33 cellular contexts compared by ENCODE assay signal in the genomic region with DNA sequence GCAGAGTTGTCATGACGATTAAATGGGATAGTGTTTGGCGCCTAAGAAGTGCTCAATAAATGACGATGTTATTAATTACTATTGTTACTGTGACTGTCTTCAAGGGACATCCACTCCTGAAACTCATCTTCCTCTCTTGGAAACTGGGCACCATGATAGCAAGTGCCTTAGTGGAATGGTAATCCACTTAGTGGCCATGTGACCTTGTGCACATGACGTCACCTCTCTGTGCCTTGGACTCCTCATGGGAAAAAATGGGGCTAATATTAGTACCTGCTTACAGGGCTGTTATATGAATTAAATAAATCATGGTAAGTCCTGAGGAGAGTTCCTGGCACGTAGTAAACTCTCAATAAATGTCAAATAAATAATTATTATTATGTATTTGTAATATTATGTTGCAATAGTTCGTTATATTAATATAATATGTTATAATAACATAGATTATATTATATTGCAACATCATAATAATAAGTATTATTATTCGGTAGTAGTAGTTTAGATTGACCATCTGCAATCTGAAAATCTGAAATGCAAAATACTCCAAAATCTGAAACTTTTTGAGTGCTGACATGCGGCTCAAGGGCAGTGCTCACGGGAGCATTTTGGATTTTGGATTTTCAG. TPM values are rescaled to one million over a fixed set of nuclear protein-coding genes. Genes with fewer than 3 reads are reported as not detected.
"Had no signal": no experiment of that assay in that cellular context is flagged by ENCODE, and none has a peak within 500 bp of the region (broad histone marks: within the 10 kb centered on the region; RNA-seq: fewer than 3 reads in every experiment).

No MANE protein-coding gene starts in this region.

- H3K27ac ChIP-seq: ascending aorta, cardiac muscle cell, VCaP had no signal

- FAIRE-seq: bronchial epithelial cell, TTC549 had no signal

- H3K4me3 ChIP-seq: ascending aorta, cardiac muscle cell had no signal

- H3K9me3 ChIP-seq: ascending aorta had no signal

- DNase-seq: activated CD4-positive, alpha-beta memory T cell treated with anti-CD3 and anti-CD28 coated beads, Interleukin-2, amount 10 ng/mL, durations not matched to agents 7 days and 5 days; activated CD4-positive, alpha-beta T cell treated with anti-CD3 and anti-CD28 coated beads for 1 hour; activated CD4-positive, alpha-beta T cell treated with anti-CD3 and anti-CD28 coated beads for 36 hours; activated CD4-positive, alpha-beta T cell treated with anti-CD3 and anti-CD28 coated beads for 48 hours; activated CD4-positive, alpha-beta T cell treated with anti-CD3 and anti-CD28 coated beads, Interleukin-2, amount 10 ng/mL, durations not matched to agents 7 days and 5 days; activated CD4-positive, alpha-beta T cell treated with anti-CD3 and anti-CD28 coated beads, Interleukin-2, amount 50 U/mL, for 48 hours; activated CD4-positive, CD25-positive, alpha-beta regulatory T cell; activated CD8-positive, alpha-beta memory T cell treated with anti-CD3 and anti-CD28 coated beads for 24 hours; activated CD8-positive, alpha-beta memory T cell treated with anti-CD3 and anti-CD28 coated beads, Interleukin-2, amount 10 ng/mL, durations not matched to agents 7 days and 5 days; activated CD8-positive, alpha-beta memory T cell treated with anti-CD3 and anti-CD28 coated beads, Interleukin-2, amount 50 U/mL, for 48 hours; activated CD8-positive, alpha-beta T cell treated with anti-CD3 and anti-CD28 coated beads, Interleukin-2, amount 10 ng/mL, durations not matched to agents 7 days and 5 days; activated effector memory CD4-positive, alpha-beta T cell treated with Interleukin-2 at 50 U/mL for 16 hours; activated gamma-delta T cell; activated naive CD4-positive, alpha-beta T cell treated with anti-CD3 and anti-CD28 coated beads, Interleukin-2, amount 10 ng/mL, durations not matched to agents 7 days and 5 days; activated naive CD4-positive, alpha-beta T cell treated with Interleukin-2 at 50 U/mL for 16 hours; activated naive CD8-positive, alpha-beta T cell treated with anti-CD3 and anti-CD28 coated beads, Interleukin-2, amount 10 ng/mL, durations not matched to agents 7 days and 5 days; activated naive CD8-positive, alpha-beta T cell treated with anti-CD3 and anti-CD28 coated beads, Interleukin-2, amount 50 U/mL, for 24 hours; activated T-cell treated with anti-CD3 and anti-CD28 coated beads, Interleukin-2, amount 50 U/mL, for 24 hours; activated T-cell treated with anti-CD3 and anti-CD28 coated beads, Interleukin-2, amount 50 U/mL, for 48 hours; amygdala; anterior cingulate cortex; caudate nucleus; cerebellar nuclear complex; T-helper 1 cell; T-helper 2 cell; T-helper 9 cell had no signal

- H3K27me3 ChIP-seq: cardiac muscle cell had no signal

- H3K36me3 ChIP-seq: ascending aorta, cardiac muscle cell had no signal

- ATAC-seq: activated CD4-positive, alpha-beta T cell treated with anti-CD3 and anti-CD28 coated beads for 36 hours; activated CD4-positive, CD25-positive, alpha-beta regulatory T cell treated with anti-CD3 and anti-CD28 coated beads, Interleukin-2, amount 50 U/mL, for 24 hours; activated CD8-positive, alpha-beta memory T cell treated with anti-CD3 and anti-CD28 coated beads, Interleukin-2, amount 10 ng/mL, durations not matched to agents 7 days and 5 days; activated CD8-positive, alpha-beta T cell treated with anti-CD3 and anti-CD28 coated beads, Interleukin-2, amount 10 ng/mL, durations not matched to agents 7 days and 5 days; activated naive CD8-positive, alpha-beta T cell treated with anti-CD3 and anti-CD28 coated beads, Interleukin-2, amount 50 U/mL, for 24 hours had no signal

RNA-seq across cellular contexts. Expression of gene EYA2, which starts 40.9 kb away (rescaled TPM):
- total RNA-seq: activated CD4-positive, alpha-beta T cell treated with anti-CD3 and anti-CD28 coated beads for 36 hours; activated CD4-positive, alpha-beta T cell treated with anti-CD3 and anti-CD28 coated beads, Interleukin-2, amount 10 ng/mL, durations not matched to agents 7 days and 5 days; activated CD8-positive, alpha-beta memory T cell treated with anti-CD3 and anti-CD28 coated beads, Interleukin-2, amount 10 ng/mL, durations not matched to agents 7 days and 5 days; activated CD8-positive, alpha-beta T cell treated with anti-CD3 and anti-CD28 coated beads, Interleukin-2, amount 10 ng/mL, durations not matched to agents 7 days and 5 days; activated naive CD8-positive, alpha-beta T cell treated with anti-CD3 and anti-CD28 coated beads, Interleukin-2, amount 10 ng/mL, durations not matched to agents 7 days and 5 days; activated T-helper 2 cell treated with anti-CD3 and anti-CD28 coated beads, Interferon-gamma antibody, Interleukin-2, Interleukin-4, amounts not matched to agents 10 μg/mL and 5 μg/mL and 100 μg/mL, durations not matched to agents 14 hours and 24 hours and 36 hours had no signal
- polyA plus RNA-seq: cardiac muscle cell had no signal
